ENCODE assay signal across 8 cellular contexts in the genomic region with DNA sequence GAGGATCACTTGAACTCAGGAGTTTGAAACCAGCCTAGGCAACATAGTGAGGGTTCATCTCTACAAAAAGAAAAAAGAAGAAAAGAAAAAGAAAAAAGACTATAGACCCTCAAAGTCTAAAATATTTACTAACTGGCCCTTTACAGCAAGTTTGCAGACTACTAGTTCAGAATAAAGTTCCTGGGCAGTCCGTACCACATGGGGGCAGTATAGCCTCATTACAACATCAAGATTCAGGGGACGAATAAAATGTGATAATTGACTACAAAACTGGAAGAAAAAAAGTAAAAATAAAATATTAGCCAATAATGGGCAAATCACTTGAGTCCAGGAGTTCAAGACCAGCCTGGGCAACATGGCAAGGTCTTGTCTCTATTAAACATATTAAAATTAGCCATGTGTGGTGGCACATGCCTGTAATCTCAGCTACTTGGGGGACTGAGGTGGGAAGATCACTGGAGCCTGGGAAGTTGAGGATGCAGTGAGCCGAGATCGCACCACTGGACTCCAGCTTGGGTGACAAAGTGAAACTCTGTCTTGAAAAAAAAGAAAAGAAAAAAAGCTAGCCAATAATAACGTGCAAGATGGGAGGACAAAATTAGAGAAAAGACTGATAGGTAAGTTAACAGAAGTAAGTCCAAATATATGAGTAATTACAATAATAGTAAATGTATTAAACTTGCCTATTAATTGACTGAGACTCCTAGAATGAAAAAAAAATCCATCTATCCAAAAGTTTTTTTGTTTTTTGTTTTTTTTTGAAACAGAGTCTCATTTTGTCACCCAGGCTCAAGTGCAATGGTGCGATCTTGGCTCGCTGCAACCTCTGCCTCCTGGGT.
DNase-seq lines count a peak whose midpoint lies in the region; ATAC-seq and TF ChIP-seq lines count a peak whose summit lies in the region.

No MANE protein-coding gene starts in this region.

- ATAC-seq in DND-41 (ENCODE audit: insufficient read depth, low read depth) (no peak), T-helper 17 cell (peak; percentile 58), GM21528 (IDR thresholded peaks at IDR 0.05; ENCODE audit: low FRiP score, unreplicated experiment) (no peak), GM19328 (IDR thresholded peaks at IDR 0.05; ENCODE audit: unreplicated experiment) (no peak)

- no peaks in the 10 kb centered on the region for H3K36me3 ChIP-seq in DND-41 (ENCODE audit: insufficient read depth, low read length)

- no peaks in the 10 kb centered on the region for H4K20me1 ChIP-seq in DND-41 (ENCODE audit: insufficient read depth, low read length)

- H3K36me3 Mint-ChIP-seq in T-helper 17 cell (ENCODE audit: low read depth) = peaks cover 4% of the 10 kb centered on the region
- no peaks in the 10 kb centered on the region for H3K36me3 Mint-ChIP-seq in nephron progenitor cell (ENCODE audit: low read depth)

- no peak overlapping the region for H3K4me3 Mint-ChIP-seq in T-helper 17 cell
- no peak overlapping the region for H3K4me3 Mint-ChIP-seq in nephron progenitor cell

- H3K9ac ChIP-seq in DND-41 (ENCODE audit: low read depth, low read length) = no peak overlapping the region

- H3K9me3 ChIP-seq in DND-41 (ENCODE audit: insufficient read depth, low read length, severe bottlenecking) (peaks cover 15% of the 10 kb centered on the region), T-helper 17 cell (ENCODE audit: control insufficient read depth, low read length, poor library complexity, severe bottlenecking) (no peaks in the 10 kb centered on the region)

- H3K27ac ChIP-seq in DND-41 (ENCODE audit: low read length) = no peak overlapping the region

- H3K27ac Mint-ChIP-seq in T-helper 17 cell = no peak overlapping the region
- no peak overlapping the region for H3K27ac Mint-ChIP-seq in nephron progenitor cell

- no peaks in the 10 kb centered on the region for H3K27me3 ChIP-seq in DND-41 (ENCODE audit: insufficient read depth, low read length, poor library complexity)

- no peak overlapping the region for H3K4me3 ChIP-seq in DND-41 (ENCODE audit: low read depth in 1 of 2, low read length in 2 of 2)

- H3K27me3 Mint-ChIP-seq in T-helper 17 cell (peaks cover 5% of the 10 kb centered on the region), nephron progenitor cell (ENCODE audit: low read depth, poor library complexity) (peaks cover 9% of the 10 kb centered on the region)

- peaks cover 31% of the 10 kb centered on the region for H3K9me3 Mint-ChIP-seq in nephron progenitor cell

- H3K4me1 ChIP-seq in DND-41 (ENCODE audit: insufficient read depth, low read length) = no peaks in the 10 kb centered on the region

- TF ChIP-seq CTCF in DND-41 (IDR thresholded peaks at IDR 0.05; ENCODE audit: borderline replicate concordance, extremely low read depth, low read length, poor library complexity, severe bottlenecking) (peak; percentile 68), nephron progenitor cell (IDR thresholded peaks at IDR 0.05) (peak; percentile 56)

- no peaks in the 10 kb centered on the region for H3K79me2 ChIP-seq in DND-41 (ENCODE audit: insufficient read depth, low read length)

- H2AFZ ChIP-seq in DND-41 (ENCODE audit: low read depth, low read length) = no peak overlapping the region

- peaks cover 5% of the 10 kb centered on the region for H3K4me1 Mint-ChIP-seq in T-helper 17 cell
- H3K4me1 Mint-ChIP-seq in nephron progenitor cell = peaks cover 16% of the 10 kb centered on the region

- DNase-seq in DND-41 (peak; percentile 42), M059J (ENCODE audit: low read depth) (peak; percentile 43), T-helper 17 cell (peak in 1 of 3 donors; percentile 51), nephron progenitor cell (peak; percentile 46), middle frontal gyrus (ENCODE audit: extremely low spot score, low spot score) (no peak)
- peak; percentile 36 for DNase-seq in central memory CD4-positive, alpha-beta T cell

- no peak overlapping the region for H3K4me2 ChIP-seq in DND-41 (ENCODE audit: insufficient read depth, low read length)
